Comparison of ENCODE assay signal across 25 cellular contexts in the genomic region with DNA sequence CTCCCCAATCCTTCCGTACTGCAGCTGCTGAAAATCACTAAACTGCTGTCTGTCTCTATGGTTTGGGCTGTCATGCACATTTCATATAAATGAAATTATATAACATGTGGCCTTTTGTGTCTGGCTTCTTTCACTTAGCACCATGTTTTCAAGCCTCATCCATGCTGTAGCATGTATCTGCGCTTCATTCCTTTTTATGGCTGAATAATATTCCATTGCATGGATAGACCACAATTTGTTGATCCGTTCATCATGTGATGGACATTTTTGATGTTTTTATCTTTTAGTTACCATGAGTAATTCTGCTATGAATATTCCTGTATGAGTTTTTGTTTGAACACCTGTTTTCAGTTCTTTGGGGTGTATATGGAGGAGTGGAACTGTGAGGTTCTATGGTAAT.
"Had no signal": no experiment of that assay in that cellular context is flagged by ENCODE, and none has a peak within 500 bp of the region (broad histone marks: within the 10 kb centered on the region; RNA-seq: fewer than 3 reads in every experiment).

No MANE protein-coding gene starts in this region.

- H3K4me1 ChIP-seq: suprapubic skin, testis, thyroid gland, tibial nerve, transverse colon, upper lobe of left lung, upper lobe of right lung, uterus had no signal

- FAIRE-seq: urothelium cell line had no signal

- DNase-seq: stimulated activated CD4-positive, alpha-beta T cell treated with anti-CD3 and anti-CD28 coated beads, Interleukin-2, amount 100 ng/mL, for 48 hours; stimulated activated CD4-positive, alpha-beta T cell treated with anti-CD3 and anti-CD28 coated beads, Interleukin-4, amount 100 ng/mL, for 1 hour; stimulated activated CD4-positive, alpha-beta T cell treated with anti-CD3 and anti-CD28 coated beads, Interleukin-4, amount 100 ng/mL, for 24 hours; stimulated activated CD4-positive, alpha-beta T cell treated with anti-CD3 and anti-CD28 coated beads, Interleukin-4, amount 100 ng/mL, for 4 hours; stimulated activated CD8-positive, alpha-beta memory T cell treated with anti-CD3 and anti-CD28 coated beads, Interleukin-4, amount 100 ng/mL, for 48 hours; stimulated activated naive B cell treated with anti-CD40 and anti-IgM and Interleukin-4, amounts not matched to agents 10 μg/mL and 1 μg/mL and 100 μg/mL, for 72 hours; stimulated activated naive CD4-positive, alpha-beta T cell; stimulated activated naive CD4-positive, alpha-beta T cell treated with Interleukin-2 at 50 U/mL for 16 hours; stimulated activated naive CD8-positive, alpha-beta T cell treated with anti-CD3 and anti-CD28 coated beads, Interleukin-15, amount 100 ng/mL, for 72 hours; stimulated activated naive CD8-positive, alpha-beta T cell treated with anti-CD3 and anti-CD28 coated beads, Interleukin-15, Interleukin-2, amounts not matched to agents 100 U/mL and 50 U/mL, for 24 hours; substantia nigra; testis; thyroid gland; tibial artery; transverse colon; upper lobe of left lung; upper lobe of right lung; uterus had no signal

- H3K36me3 ChIP-seq: suprapubic skin, thoracic aorta, thyroid gland, tibial artery, tibial nerve, transverse colon, upper lobe of left lung, upper lobe of right lung, uterus, vagina had no signal

- H3K4me3 ChIP-seq: suprapubic skin, testis, thoracic aorta, thyroid gland, tibial artery, tibial nerve, transverse colon, upper lobe of left lung, upper lobe of right lung, uterus, vagina had no signal

- H3K27me3 ChIP-seq: suprapubic skin, testis, thyroid gland, tibial artery, tibial nerve, transverse colon, upper lobe of left lung, upper lobe of right lung, uterus, vagina had no signal

- H3K9me3 ChIP-seq: suprapubic skin, testis, thoracic aorta, thyroid gland, transverse colon, upper lobe of right lung, vagina had no signal

- ATAC-seq: stimulated activated effector memory CD8-positive, alpha-beta T cell treated with anti-CD3 and anti-CD28 coated beads, Interleukin-12 subunit alpha, Interleukin-12 subunit beta, amount 100 ng/mL, for 72 hours; stimulated activated memory B cell treated with anti-CD40 and anti-IgM and Interleukin-4, amounts not matched to agents 10 μg/mL and 1 μg/mL and 100 μg/mL, for 72 hours; stimulated activated naive B cell treated with anti-CD40 and anti-IgM and Interleukin-4, amounts not matched to agents 10 μg/mL and 1 μg/mL and 100 μg/mL, for 72 hours; stimulated activated naive CD8-positive, alpha-beta T cell treated with anti-CD3 and anti-CD28 coated beads, Interleukin-15, amount 100 ng/mL, for 72 hours; stimulated activated naive CD8-positive, alpha-beta T cell treated with anti-CD3 and anti-CD28 coated beads, Interleukin-15, Interleukin-2, amounts not matched to agents 100 U/mL and 50 U/mL, for 24 hours; upper lobe of right lung had no signal

- H3K27ac ChIP-seq: suprapubic skin, testis, thoracic aorta, thyroid gland, tibial artery, tibial nerve, transverse colon, upper lobe of left lung, upper lobe of right lung, uterus, vagina had no signal
